ENCODE assay signal across 8 cellular contexts in genomic region chr17:76737082-76737675, GRCh38. TPM values are rescaled to one million over a fixed set of nuclear protein-coding genes. Genes with fewer than 3 reads are reported as not detected.
DNase-seq lines count a peak whose midpoint lies in the region; ATAC-seq, FAIRE-seq and TF ChIP-seq lines count a peak whose summit lies in the region.

Gene SRSF2 (minus strand): TSS chr17:76737331. CDS start chr17:76737160, 171 bp downstream.

- no peak for TF ChIP-seq CTCF in H1 (IDR thresholded peaks at IDR 0.05; ENCODE audit: control extremely low read depth in 1 of 3, insufficient read depth in 1 of 3, low read depth in 1 of 3, low read length in 3 of 3)

- POLR2A ChIA-PET in H1 (lab: Charles Lee; ENCODE audit: partially characterized antibody), result interaction anchor here (0.6 to 9.2 kb wide), 30 partner anchors 9 to 577 kb away, joined by 3 to 181 read pairs (median 4); partner anchors contain the start of genes JMJD6, METTL23, MXRA7 and ST6GALNAC2

- H4K20me1 ChIP-seq in H1 (replicated peaks in 1 of 2; ENCODE audit: control insufficient read depth in 1 of 2, insufficient read depth in 2 of 2, low read length in 2 of 2), result peaks cover 14 to 17% of the 10 kb centered on the region in 2 experiments

- H3K4me2 ChIP-seq in H1 (ENCODE audit: insufficient read depth in 1 of 2, low read depth in 2 of 2, low read length in 2 of 2) (peak within 1 kb of the TSS; percentile 88 to 95), mesenchymal stem cell (ENCODE audit: low read length, poor library complexity, severe bottlenecking) (peak within 1 kb of the TSS; percentile 95)

- H3K23ac ChIP-seq in H1 (ENCODE audit: insufficient read length) (no peak within 1 kb of the TSS), mesenchymal stem cell (ENCODE audit: low read length in 2 of 2) (peak within 1 kb of the TSS in 1 of 2 experiments; percentile 96)

- H3K9ac ChIP-seq in H1 (replicated peaks in 1 of 4; ENCODE audit: extremely low read depth in 1 of 4, low read depth in 3 of 4, low read length in 3 of 4) (peak within 1 kb of the TSS; percentile 99 to 100 (median 100)), mesenchymal stem cell (ENCODE audit: low read length) (peak within 1 kb of the TSS; percentile 95)

- H3K4ac ChIP-seq in H1 (replicated peaks; ENCODE audit: insufficient read length, low read depth, low read length) (peak within 1 kb of the TSS; percentile 100), mesenchymal stem cell (ENCODE audit: low read depth in 1 of 2, low read length in 2 of 2) (peak within 1 kb of the TSS; percentile 97 to 99)

- peak; percentile 43 for ATAC-seq in GM21367 (IDR thresholded peaks at IDR 0.05; ENCODE audit: unreplicated experiment)

- H4K91ac ChIP-seq in H1 (replicated peaks; ENCODE audit: insufficient read length, low read length), result peak within 1 kb of the TSS; percentile 99
- peak within 1 kb of the TSS; percentile 93 for H4K91ac ChIP-seq in mesenchymal stem cell (ENCODE audit: low read length)

- TF ChIP-seq RAD21 in H1 (IDR thresholded peaks at IDR 0.05 in 1 of 2, conservative IDR thresholded peaks at IDR 0.05 in 1 of 2; ENCODE audit: low read depth in 2 of 2, low read length in 2 of 2), result no peak

- H2BK5ac ChIP-seq in H1 (ENCODE audit: low read depth, low read length), result peak within 1 kb of the TSS; percentile 100
- H2BK5ac ChIP-seq in mesenchymal stem cell (ENCODE audit: low read depth, low read length, poor library complexity, severe bottlenecking), result peak within 1 kb of the TSS; percentile 98

- no peaks in the 10 kb centered on the region for H3K9me3 ChIP-seq in H1 (ENCODE audit: insufficient read depth in 2 of 2, low read depth in 1 of 2, low read length in 1 of 2)
- no peaks in the 10 kb centered on the region for H3K9me3 ChIP-seq in mesenchymal stem cell (ENCODE audit: control insufficient read depth, low read length)

- no peak within 1 kb of the TSS for H2BK20ac ChIP-seq in H1 (ENCODE audit: low read length)

- H3K4me1 ChIP-seq in H1 (replicated peaks in 1 of 4; ENCODE audit: control insufficient read depth in 3 of 4, insufficient read depth in 4 of 4, low read length in 3 of 4) (peaks cover 3 to 12% (median 7%) of the 10 kb centered on the region in 4 experiments; a peak in 6 of 7 replicates), mesenchymal stem cell (ENCODE audit: control insufficient read depth, insufficient read depth, low read depth, low read length) (peaks cover 2% of the 10 kb centered on the region)

- peak within 1 kb of the TSS; percentile 99 for H3K56ac ChIP-seq in H1 (replicated peaks; ENCODE audit: insufficient read length, low read depth, low read length)

- H3K4me3 ChIP-seq in H1 (ENCODE audit: extremely low read depth in 1 of 4, insufficient read depth in 2 of 4, low read depth in 3 of 4, low read length in 4 of 4), result peak within 1 kb of the TSS; percentile 88 to 100 (median 98)
- H3K4me3 ChIP-seq in mesenchymal stem cell (ENCODE audit: insufficient read depth in 1 of 2, low read depth in 1 of 2, low read length in 2 of 2), result peak within 1 kb of the TSS; percentile 95 to 100

- H3K27me3 ChIP-seq in H1 (replicated peaks in 1 of 4; ENCODE audit: control insufficient read depth in 3 of 4, extremely low read depth in 1 of 4, insufficient read depth in 3 of 4, low read length in 3 of 4) (no peaks in the 10 kb centered on the region), mesenchymal stem cell (ENCODE audit: control insufficient read depth in 1 of 2, insufficient read depth in 1 of 2, low read length in 2 of 2) (no peaks in the 10 kb centered on the region)

- peak; percentile 100 for TF ChIP-seq POLR2A in H1 (IDR thresholded peaks at IDR 0.05; ENCODE audit: control extremely low read depth in 1 of 2, low read depth in 2 of 2, low read length in 2 of 2)

- H2BK120ac ChIP-seq in H1 (replicated peaks; ENCODE audit: low read depth, low read length) (peak within 1 kb of the TSS; percentile 21), mesenchymal stem cell (ENCODE audit: low read depth, low read length) (peak within 1 kb of the TSS; percentile 98)

- TF ChIP-seq EP300 in H1 (IDR thresholded peaks at IDR 0.05; ENCODE audit: borderline replicate concordance in 1 of 2, low read depth in 2 of 2, low read length in 2 of 2), result peak in 1 of 2 experiments; percentile 85; a peak in 2 of 3 replicates

- H2BK12ac ChIP-seq in H1 (ENCODE audit: low read depth, low read length), result peak within 1 kb of the TSS; percentile 85
- peak within 1 kb of the TSS; percentile 84 to 93 for H2BK12ac ChIP-seq in mesenchymal stem cell (ENCODE audit: low read length in 2 of 2)

- peak; percentile 99 for DNase-seq in COLO829 (ENCODE audit: low spot score)
- peak; percentile 98 for DNase-seq in HTR-8/SVneo (ENCODE audit: insufficient read length, low spot score)
- peak; percentile 99 for DNase-seq in NOMO-1 treated with dmso at 0.1 percent for 144 hours (lab: John Stamatoyannopoulos, UW; ENCODE audit: unreplicated experiment)
- peak; percentile 95 to 100 (median 97) for DNase-seq in activated CD8-positive, alpha-beta memory T cell treated with anti-CD3 and anti-CD28 coated beads for 48 hours (ENCODE audit: low read depth in 2 of 3, low spot score in 2 of 3)
- DNase-seq in H1 (ENCODE audit: low read depth in 1 of 2, low spot score in 2 of 2), result peak; percentile 95 to 98
- peak; percentile 99 for DNase-seq in mesenchymal stem cell
- peak; percentile 99 for DNase-seq in stimulated activated CD8-positive, alpha-beta memory T cell treated with anti-CD3 and anti-CD28 coated beads, Interleukin-12 subunit alpha, Interleukin-12 subunit beta, amount 100 ng/mL, for 4 hours (ENCODE audit: low read depth)

- H3K27ac ChIP-seq in H1 (ENCODE audit: low read depth, low read length), result peak within 1 kb of the TSS; percentile 100
- H3K27ac ChIP-seq in mesenchymal stem cell (ENCODE audit: low read length, poor library complexity, severe bottlenecking), result peak within 1 kb of the TSS; percentile 100

- H2AFZ ChIP-seq in H1 (ENCODE audit: low read length), result peak within 1 kb of the TSS; percentile 84; the same call in 1 of the 2 replicates
- H2AFZ ChIP-seq in mesenchymal stem cell (ENCODE audit: low read depth, low read length), result peak within 1 kb of the TSS; percentile 89

- H3K79me1 ChIP-seq in H1 (ENCODE audit: low read depth, low read length) (no peaks in the 10 kb centered on the region), mesenchymal stem cell (replicated peaks; ENCODE audit: low read length, poor library complexity, severe bottlenecking) (peaks cover 7% of the 10 kb centered on the region)

- 1% methylated on average over 48 of the region's 60 CpGs; no CpG with 5 or more reads in 1 of the 2 experiments for WGBS in H1 (ENCODE audit: extremely low coverage in 1 of 2, insufficient coverage in 1 of 2, insufficient read length in 1 of 2, insufficient replicate concordance in 2 of 2, low coverage in 1 of 2, low lambda C conversion rate in 2 of 2, missing lambda C conversion rate in 1 of 2), 2 experiments
- under 1% methylated on average over 60 of the region's 60 CpGs for WGBS in mesenchymal stem cell

- H4K8ac ChIP-seq in H1 (ENCODE audit: extremely low read depth, insufficient read depth, low read length) (peak within 1 kb of the TSS; percentile 99), mesenchymal stem cell (ENCODE audit: low read length) (peak within 1 kb of the TSS; percentile 98)

- peak within 1 kb of the TSS; percentile 99 for H3K18ac ChIP-seq in H1 (ENCODE audit: extremely low read depth, low read length)
- H3K18ac ChIP-seq in mesenchymal stem cell (ENCODE audit: low read depth in 1 of 2, low read length in 2 of 2), result peak within 1 kb of the TSS; percentile 99 to 100

- FAIRE-seq in HTR-8/SVneo (lab: Jason Lieb, UNC) (peak; percentile 83), H1 (lab: Jason Lieb, UNC) (no peak)

- H2BK15ac ChIP-seq in H1 (ENCODE audit: low read length), result peak within 1 kb of the TSS; percentile 5; the same call in 1 of the 2 replicates
- peak within 1 kb of the TSS; percentile 99 for H2BK15ac ChIP-seq in mesenchymal stem cell (ENCODE audit: low read depth, poor library complexity, severe bottlenecking)

- CTCF ChIA-PET in H1 (lab: Charles Lee; ENCODE audit: partially characterized antibody), result interaction anchor here (1.6 kb wide), 1 partner anchor 203 kb away, joined by 3 read pairs; no protein-coding TSS in a partner anchor

- peaks cover 16 to 62% of the 10 kb centered on the region in 2 experiments for H3K79me2 ChIP-seq in H1 (ENCODE audit: control insufficient read depth in 1 of 2, insufficient read depth in 2 of 2, low read length in 2 of 2)

- H3K23me2 ChIP-seq in H1 (ENCODE audit: low read depth, low read length), result peaks cover 9% of the 10 kb centered on the region; the same call in 1 of the 2 replicates

- H2AK5ac ChIP-seq in H1 (ENCODE audit: low read depth, low read length) (peak within 1 kb of the TSS; percentile 100), mesenchymal stem cell (ENCODE audit: low read length, severe bottlenecking) (peak within 1 kb of the TSS; percentile 8)

- H3K36me3 ChIP-seq in H1 (ENCODE audit: control insufficient read depth in 2 of 4, insufficient read depth in 4 of 4, low read length in 3 of 4), result peaks cover 15 to 41% (median 34%) of the 10 kb centered on the region in 4 experiments
- peaks cover 12 to 53% of the 10 kb centered on the region in 2 experiments for H3K36me3 ChIP-seq in mesenchymal stem cell (ENCODE audit: control insufficient read depth in 1 of 2, insufficient read depth in 2 of 2, low read depth in 1 of 2, low read length in 2 of 2)

- peak within 1 kb of the TSS; percentile 90 for H3K14ac ChIP-seq in H1 (ENCODE audit: insufficient read length)
- peak within 1 kb of the TSS in 1 of 2 experiments; percentile 100 for H3K14ac ChIP-seq in mesenchymal stem cell (ENCODE audit: low read length in 2 of 2)

- H4K5ac ChIP-seq in H1 (ENCODE audit: insufficient read length, low read depth, low read length), result peak within 1 kb of the TSS; percentile 98

TF ChIP-seq in H1, 55 proteins besides CTCF, POLR2A, EP300 and RAD21 (continues in another document):
- TF ChIP-seq RFX5 (IDR thresholded peaks at IDR 0.05; ENCODE audit: borderline replicate concordance, low read depth, low read length) (no peak), RXRA (IDR thresholded peaks at IDR 0.05; ENCODE audit: insufficient read depth, low read depth, low read length) (no peak), TAF7 (optimal IDR thresholded peaks at IDR 0.05; ENCODE audit: borderline replicate concordance, low read depth, low read length) (peak; percentile 98), SP2 (IDR thresholded peaks at IDR 0.05; ENCODE audit: low read length) (no peak), KDM4A (IDR thresholded peaks at IDR 0.05; ENCODE audit: low read depth, low read length, severe bottlenecking) (no peak)

RNA-seq across cellular contexts. Expression of gene SRSF2, which starts in this region (rescaled TPM):
- 397 and 413 TPM in 2 replicates for total RNA-seq in H1 (2021; fragmentation: NEBNext Ultra II Directional; extraction: Animal tissue kit (Norgen Biotek cat#: 25700))
- 401 and 479 TPM in 2 replicates for polyA plus RNA-seq in H1 (2011; rRNA removed)
- 476 TPM for polyA plus RNA-seq in H1 (2011; cell fraction: cytosol; rRNA removed)
- 766 TPM for polyA plus RNA-seq in H1 (2011; cell fraction: nucleus; rRNA removed)
- 293 to 353 TPM (median 324 TPM) in 4 replicates for polyA plus RNA-seq in H1 (2012, experiment 1 of 2)
- 136 TPM for polyA plus RNA-seq in H1 (2012, experiment 2 of 2)
- polyA plus RNA-seq in H1 (2013, experiment 1 of 2), result 351 TPM
- polyA plus RNA-seq in H1 (2013, experiment 2 of 2), result 323 TPM
- polyA minus RNA-seq in H1 (2011; rRNA and poly(A)+ RNA removed), result 111 TPM in 2 replicates
- 337 TPM for polyA minus RNA-seq in H1 (2011; cell fraction: cytosol; rRNA and poly(A)+ RNA removed)
- polyA minus RNA-seq in H1 (2011; cell fraction: nucleus; rRNA and poly(A)+ RNA removed), result 830 TPM
- polyA plus RNA-seq in mesenchymal stem cell (2013, experiment 1 of 2), result 127 TPM
- polyA plus RNA-seq in mesenchymal stem cell (2013, experiment 2 of 2), result 137 TPM

Comparison
In these comparisons a context has a peak if more than half of its experiments do, and no peak if none do; other contexts are left out.
1. Peak in every context shown above with its lines: DNase-seq, ATAC-seq, H3K4me3 ChIP-seq and H3K27ac ChIP-seq.